Comparison of ENCODE assay signal across 10 cellular contexts in genomic region chr9:135077497-135078200, GRCh38. TPM values are rescaled to one million over a fixed set of nuclear protein-coding genes. Genes with fewer than 3 reads are reported as not detected.
DNase-seq lines count a peak whose midpoint lies in the region; ATAC-seq and TF ChIP-seq lines count a peak whose summit lies in the region.
"Had no signal": no experiment of that assay in that cellular context is flagged by ENCODE, and none has a peak within 500 bp of the region (broad histone marks: within the 10 kb centered on the region; RNA-seq: fewer than 3 reads in every experiment).

No MANE protein-coding gene starts in this region.

- H3K9me3 Mint-ChIP-seq in activated CD4-positive, alpha-beta T cell treated with anti-CD3 and anti-CD28 coated beads for 36 hours (ENCODE audit: low read depth): no peaks in the 10 kb centered on the region
- H3K9me3 Mint-ChIP-seq in endodermal cell: no peaks in the 10 kb centered on the region

- H3K36me3 Mint-ChIP-seq in activated CD4-positive, alpha-beta T cell treated with anti-CD3 and anti-CD28 coated beads for 36 hours (ENCODE audit: low read depth): no peaks in the 10 kb centered on the region
- no peaks in the 10 kb centered on the region for H3K36me3 Mint-ChIP-seq in endodermal cell (ENCODE audit: low read depth)

- CTCF ChIA-PET in activated CD4-positive, alpha-beta T cell treated with anti-CD3 and anti-CD28 coated beads for 36 hours (lab: Charles Lee): no interaction called here

- H3K27ac Mint-ChIP-seq in activated CD4-positive, alpha-beta T cell treated with anti-CD3 and anti-CD28 coated beads for 36 hours: no peak overlapping the region
- H3K27ac Mint-ChIP-seq in endodermal cell: no peak overlapping the region

- POLR2A ChIA-PET in activated CD4-positive, alpha-beta T cell treated with anti-CD3 and anti-CD28 coated beads for 36 hours (lab: Charles Lee): no interaction called here

- H3K4me3 ChIP-seq in endodermal cell (ENCODE audit: low read length): no peak overlapping the region
- H3K4me3 ChIP-seq in HAP-1: no peak overlapping the region
- H3K4me3 ChIP-seq: uterus had no signal

- H3K27me3 ChIP-seq in endodermal cell (ENCODE audit: control insufficient read depth, insufficient read depth, low read length, poor library complexity, severe bottlenecking) (peaks cover 23% of the 10 kb centered on the region), HAP-1 (ENCODE audit: low read depth) (no peaks in the 10 kb centered on the region)

- H3K4me1 ChIP-seq in endodermal cell (ENCODE audit: control insufficient read depth, insufficient read depth, low read length) (no peaks in the 10 kb centered on the region), HAP-1 (no peaks in the 10 kb centered on the region)

- 63 to 79% methylated on average over 6 to 12 of the region's 12 CpGs for WGBS in endodermal cell (ENCODE audit: insufficient coverage in 1 of 2, insufficient read length in 1 of 2), 2 experiments

- DNase-seq in activated CD4-positive, alpha-beta T cell treated with anti-CD3 and anti-CD28 coated beads for 36 hours: peak; percentile 31
- no peak for DNase-seq in activated CD4-positive, alpha-beta T cell treated with anti-CD3 and anti-CD28 coated beads, Interleukin-2, amount 50 U/mL, for 48 hours
- peak; percentile 26 for DNase-seq in NCI-H226
- peak; percentile 95 for DNase-seq in endodermal cell
- DNase-seq in sciatic nerve (ENCODE audit: low spot score): peak; percentile 67
- no peak for DNase-seq in NCI-H1930 (lab: John Stamatoyannopoulos, UW)
- no peak for DNase-seq in HAP-1 (ENCODE audit: low spot score in 2 of 2)
- no peak for DNase-seq in amniotic stem cell (lab: John Stamatoyannopoulos, UW)
- DNase-seq: NCI-H1105 had no signal

- no peak overlapping the region for H3K9ac ChIP-seq in endodermal cell (ENCODE audit: extremely low read depth, low read length, poor library complexity, severe bottlenecking)

- no peak for ATAC-seq in activated CD4-positive, alpha-beta T cell treated with anti-CD3 and anti-CD28 coated beads for 36 hours
- no peak for ATAC-seq in sciatic nerve

- H3K9me3 ChIP-seq in endodermal cell (ENCODE audit: control insufficient read depth, low read length) (no peaks in the 10 kb centered on the region), HAP-1 (no peaks in the 10 kb centered on the region)
- H3K9me3 ChIP-seq: uterus had no signal

- no peak overlapping the region for H3K4me3 Mint-ChIP-seq in activated CD4-positive, alpha-beta T cell treated with anti-CD3 and anti-CD28 coated beads for 36 hours
- H3K4me3 Mint-ChIP-seq in endodermal cell: no peak overlapping the region

- H3K36me3 ChIP-seq in endodermal cell (ENCODE audit: control insufficient read depth, insufficient read depth, low read length) (no peaks in the 10 kb centered on the region), HAP-1 (replicated peaks) (no peaks in the 10 kb centered on the region)
- H3K36me3 ChIP-seq: uterus had no signal

- H3K27ac ChIP-seq in endodermal cell (ENCODE audit: low read depth, low read length): no peak overlapping the region
- H3K27ac ChIP-seq: uterus had no signal

- in situ Hi-C loops in HAP-1 (cut with MboI; ENCODE audit: low sequenced_read_pairs): no loop called here

- H3K27me3 Mint-ChIP-seq in activated CD4-positive, alpha-beta T cell treated with anti-CD3 and anti-CD28 coated beads for 36 hours: peaks cover 23% of the 10 kb centered on the region
- H3K27me3 Mint-ChIP-seq in endodermal cell (ENCODE audit: insufficient read depth): peaks cover 29% of the 10 kb centered on the region

- intact Hi-C loops in activated CD4-positive, alpha-beta T cell treated with anti-CD3 and anti-CD28 coated beads for 36 hours (cut with DNase I, micrococcal nuclease): no loop called here
- intact Hi-C loops in sciatic nerve (cut with DNase I): loop anchor here (5.0 kb wide), 1 partner anchor 340 kb away; no protein-coding TSS in a partner anchor

- H3K4me1 Mint-ChIP-seq in activated CD4-positive, alpha-beta T cell treated with anti-CD3 and anti-CD28 coated beads for 36 hours: no peaks in the 10 kb centered on the region
- H3K4me1 Mint-ChIP-seq in endodermal cell: peaks cover 5% of the 10 kb centered on the region

- TF ChIP-seq CTCF in endodermal cell (conservative IDR thresholded peaks at IDR 0.05): no peak

RNA-seq across cellular contexts. Expression of gene OLFM1, which starts 9.8 kb away (rescaled TPM):
- not detected for total RNA-seq in activated CD4-positive, alpha-beta T cell treated with anti-CD3 and anti-CD28 coated beads for 36 hours
- total RNA-seq in endodermal cell (10 to 100 TPM; 11.0 to 23.2 TPM), sciatic nerve (40.7 TPM)
- polyA plus RNA-seq in endodermal cell (2013, experiment 1 of 2): 55.6 TPM
- 51.7 TPM for polyA plus RNA-seq in endodermal cell (2013, experiment 2 of 2)

Comparison
In these comparisons a context has a peak if more than half of its experiments do, and no peak if none do; other contexts are left out.
1. DNase-seq: peak in activated CD4-positive, alpha-beta T cell treated with anti-CD3 and anti-CD28 coated beads for 36 hours (single experiment), NCI-H226 (single experiment), endodermal cell (single experiment) and sciatic nerve (single experiment); none in activated CD4-positive, alpha-beta T cell treated with anti-CD3 and anti-CD28 coated beads, Interleukin-2, amount 50 U/mL, for 48 hours (0 of 2), NCI-H1930 (0 of 2), HAP-1 (0 of 2) and amniotic stem cell (single experiment).
2. RNA of gene OLFM1, which starts 9.8 kb away (total RNA-seq): 40.7 TPM in sciatic nerve (single experiment) and 11.0 to 23.2 TPM in endodermal cell; not detected in activated CD4-positive, alpha-beta T cell treated with anti-CD3 and anti-CD28 coated beads for 36 hours; every median in the first group is over 10 times any median in the second.